10 cellular contexts compared by ENCODE assay signal in the genomic region with DNA sequence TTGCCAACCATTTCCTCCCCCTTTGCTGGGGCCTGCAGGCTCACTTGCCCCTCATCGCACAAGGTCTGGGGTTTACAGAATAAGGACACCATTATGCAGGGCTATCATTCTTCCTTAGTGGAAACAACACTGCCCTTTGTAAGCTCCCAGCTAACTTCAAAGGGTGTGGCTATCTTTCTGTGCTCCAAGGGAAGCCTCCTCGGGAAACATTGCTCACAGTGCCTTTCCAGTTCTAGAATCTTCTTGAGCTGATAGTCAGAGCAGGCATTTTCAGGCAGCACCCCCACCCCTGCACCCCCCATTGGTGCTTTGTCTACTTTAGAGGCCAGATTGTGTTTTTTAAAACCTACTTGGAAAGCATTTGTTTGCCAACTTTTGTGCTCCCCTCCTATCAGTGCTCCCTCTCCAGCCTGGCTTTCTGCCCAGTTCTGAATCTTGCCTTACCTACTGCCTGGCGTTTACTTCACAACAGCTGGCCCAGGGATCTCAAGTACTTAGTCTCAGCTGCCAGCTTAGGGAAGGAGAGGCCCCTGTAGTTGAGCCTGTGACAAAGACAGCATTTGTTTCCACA. TPM values are rescaled to one million over a fixed set of nuclear protein-coding genes. Genes with fewer than 3 reads are reported as not detected.
DNase-seq lines count a peak whose midpoint lies in the region; ATAC-seq and TF ChIP-seq lines count a peak whose summit lies in the region.
"Had no signal": no experiment of that assay in that cellular context is flagged by ENCODE, and none has a peak within 500 bp of the region (broad histone marks: within the 10 kb centered on the region; RNA-seq: fewer than 3 reads in every experiment).

No MANE protein-coding gene starts in this region.

- intact Hi-C loops in left cardiac atrium (cut with DNase I): no loop called here

- H3K4me3 ChIP-seq in RWPE2 (ENCODE audit: severe bottlenecking): no peak overlapping the region

- peak; percentile 20 for DNase-seq in AG20443 (ENCODE audit: low spot score)
- peak; percentile 8 for DNase-seq in LoVo (ENCODE audit: low spot score)
- no peak for DNase-seq in RWPE2 (ENCODE audit: low spot score)
- DNase-seq in left cardiac atrium: peak; percentile 35
- no peak for DNase-seq in stimulated activated CD4-positive, alpha-beta T cell treated with anti-CD3 and anti-CD28 coated beads, Interleukin-2, amount 100 ng/mL, for 48 hours
- DNase-seq in HT-29 (ENCODE audit: low spot score): no peak
- DNase-seq: T-helper 17 cell had no signal

- TF ChIP-seq CTCF in RWPE2 (IDR thresholded peaks at IDR 0.05; ENCODE audit: poor library complexity, severe bottlenecking): no peak

- H3K27ac ChIP-seq in RWPE2 (ENCODE audit: poor library complexity, severe bottlenecking): peak overlapping the region; percentile 85
- H3K27ac ChIP-seq: HL-60 had no signal

- no peaks in the 10 kb centered on the region for H3K27me3 ChIP-seq in RWPE2 (ENCODE audit: insufficient read depth, poor library complexity, severe bottlenecking)

- H3K4me1 ChIP-seq in RWPE2 (ENCODE audit: insufficient read depth, poor library complexity, severe bottlenecking): peaks cover 18% of the 10 kb centered on the region

- no peaks in the 10 kb centered on the region for H3K9me3 ChIP-seq in RWPE2 (ENCODE audit: severe bottlenecking)

- ATAC-seq in RWPE2 (ENCODE audit: low read depth): peak; percentile 33; the same call in 1 of the 3 replicates
- peak in 1 of 2 donors; percentile 82 for ATAC-seq in left cardiac atrium
- ATAC-seq in HG03025 (IDR thresholded peaks at IDR 0.05; ENCODE audit: low FRiP score, unreplicated experiment): no peak
- ATAC-seq in HG02678 (IDR thresholded peaks at IDR 0.05; ENCODE audit: unreplicated experiment): no peak
- ATAC-seq: T-helper 17 cell had no signal

- no peaks in the 10 kb centered on the region for H3K36me3 ChIP-seq in RWPE2 (ENCODE audit: low read depth)

RNA-seq across cellular contexts. Expression of gene PLAC1, which starts 53.5 kb away (rescaled TPM):
- not detected for total RNA-seq in left cardiac atrium
- not detected in 2 replicates for total RNA-seq in HT-29 (2014; rRNA removed; shearing (Covaris generic))
- total RNA-seq: T-helper 17 cell had no signal

Comparison
In these comparisons a context has a peak if more than half of its experiments do, and no peak if none do; other contexts are left out.
1. DNase-seq: peak in AG20443 (single experiment), LoVo (single experiment) and left cardiac atrium (single experiment); none in RWPE2 (single experiment), stimulated activated CD4-positive, alpha-beta T cell treated with anti-CD3 and anti-CD28 coated beads, Interleukin-2, amount 100 ng/mL, for 48 hours (0 of 2) and HT-29 (single experiment).